ENCODE assay signal across 1 cellular context in the genomic region with DNA sequence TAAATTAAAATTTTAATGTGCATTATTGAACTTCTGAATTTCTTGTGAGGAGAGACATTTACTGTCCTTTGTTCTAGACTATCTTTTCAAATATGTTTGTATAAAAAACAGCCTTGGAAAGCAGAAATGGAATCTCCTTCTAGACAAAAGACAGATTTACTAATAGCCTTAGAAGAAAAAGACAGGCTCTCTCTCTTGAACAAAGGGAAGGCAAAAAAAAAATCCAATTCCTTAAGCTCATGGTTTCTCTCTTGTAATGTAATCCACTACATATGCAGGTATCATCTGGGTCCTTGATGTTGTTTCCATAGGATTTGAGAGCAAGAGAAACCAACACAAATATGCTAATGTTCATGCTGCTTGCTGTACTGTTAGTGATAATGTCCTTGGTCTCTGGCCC.
TF ChIP-seq lines count a peak whose summit lies in the region.

No MANE protein-coding gene starts in this region.

TF ChIP-seq in GM23338, 12 proteins besides CTCF, POLR2A, EP300 and RAD21 (continued from another document):
- TF ChIP-seq, protein P1, sequence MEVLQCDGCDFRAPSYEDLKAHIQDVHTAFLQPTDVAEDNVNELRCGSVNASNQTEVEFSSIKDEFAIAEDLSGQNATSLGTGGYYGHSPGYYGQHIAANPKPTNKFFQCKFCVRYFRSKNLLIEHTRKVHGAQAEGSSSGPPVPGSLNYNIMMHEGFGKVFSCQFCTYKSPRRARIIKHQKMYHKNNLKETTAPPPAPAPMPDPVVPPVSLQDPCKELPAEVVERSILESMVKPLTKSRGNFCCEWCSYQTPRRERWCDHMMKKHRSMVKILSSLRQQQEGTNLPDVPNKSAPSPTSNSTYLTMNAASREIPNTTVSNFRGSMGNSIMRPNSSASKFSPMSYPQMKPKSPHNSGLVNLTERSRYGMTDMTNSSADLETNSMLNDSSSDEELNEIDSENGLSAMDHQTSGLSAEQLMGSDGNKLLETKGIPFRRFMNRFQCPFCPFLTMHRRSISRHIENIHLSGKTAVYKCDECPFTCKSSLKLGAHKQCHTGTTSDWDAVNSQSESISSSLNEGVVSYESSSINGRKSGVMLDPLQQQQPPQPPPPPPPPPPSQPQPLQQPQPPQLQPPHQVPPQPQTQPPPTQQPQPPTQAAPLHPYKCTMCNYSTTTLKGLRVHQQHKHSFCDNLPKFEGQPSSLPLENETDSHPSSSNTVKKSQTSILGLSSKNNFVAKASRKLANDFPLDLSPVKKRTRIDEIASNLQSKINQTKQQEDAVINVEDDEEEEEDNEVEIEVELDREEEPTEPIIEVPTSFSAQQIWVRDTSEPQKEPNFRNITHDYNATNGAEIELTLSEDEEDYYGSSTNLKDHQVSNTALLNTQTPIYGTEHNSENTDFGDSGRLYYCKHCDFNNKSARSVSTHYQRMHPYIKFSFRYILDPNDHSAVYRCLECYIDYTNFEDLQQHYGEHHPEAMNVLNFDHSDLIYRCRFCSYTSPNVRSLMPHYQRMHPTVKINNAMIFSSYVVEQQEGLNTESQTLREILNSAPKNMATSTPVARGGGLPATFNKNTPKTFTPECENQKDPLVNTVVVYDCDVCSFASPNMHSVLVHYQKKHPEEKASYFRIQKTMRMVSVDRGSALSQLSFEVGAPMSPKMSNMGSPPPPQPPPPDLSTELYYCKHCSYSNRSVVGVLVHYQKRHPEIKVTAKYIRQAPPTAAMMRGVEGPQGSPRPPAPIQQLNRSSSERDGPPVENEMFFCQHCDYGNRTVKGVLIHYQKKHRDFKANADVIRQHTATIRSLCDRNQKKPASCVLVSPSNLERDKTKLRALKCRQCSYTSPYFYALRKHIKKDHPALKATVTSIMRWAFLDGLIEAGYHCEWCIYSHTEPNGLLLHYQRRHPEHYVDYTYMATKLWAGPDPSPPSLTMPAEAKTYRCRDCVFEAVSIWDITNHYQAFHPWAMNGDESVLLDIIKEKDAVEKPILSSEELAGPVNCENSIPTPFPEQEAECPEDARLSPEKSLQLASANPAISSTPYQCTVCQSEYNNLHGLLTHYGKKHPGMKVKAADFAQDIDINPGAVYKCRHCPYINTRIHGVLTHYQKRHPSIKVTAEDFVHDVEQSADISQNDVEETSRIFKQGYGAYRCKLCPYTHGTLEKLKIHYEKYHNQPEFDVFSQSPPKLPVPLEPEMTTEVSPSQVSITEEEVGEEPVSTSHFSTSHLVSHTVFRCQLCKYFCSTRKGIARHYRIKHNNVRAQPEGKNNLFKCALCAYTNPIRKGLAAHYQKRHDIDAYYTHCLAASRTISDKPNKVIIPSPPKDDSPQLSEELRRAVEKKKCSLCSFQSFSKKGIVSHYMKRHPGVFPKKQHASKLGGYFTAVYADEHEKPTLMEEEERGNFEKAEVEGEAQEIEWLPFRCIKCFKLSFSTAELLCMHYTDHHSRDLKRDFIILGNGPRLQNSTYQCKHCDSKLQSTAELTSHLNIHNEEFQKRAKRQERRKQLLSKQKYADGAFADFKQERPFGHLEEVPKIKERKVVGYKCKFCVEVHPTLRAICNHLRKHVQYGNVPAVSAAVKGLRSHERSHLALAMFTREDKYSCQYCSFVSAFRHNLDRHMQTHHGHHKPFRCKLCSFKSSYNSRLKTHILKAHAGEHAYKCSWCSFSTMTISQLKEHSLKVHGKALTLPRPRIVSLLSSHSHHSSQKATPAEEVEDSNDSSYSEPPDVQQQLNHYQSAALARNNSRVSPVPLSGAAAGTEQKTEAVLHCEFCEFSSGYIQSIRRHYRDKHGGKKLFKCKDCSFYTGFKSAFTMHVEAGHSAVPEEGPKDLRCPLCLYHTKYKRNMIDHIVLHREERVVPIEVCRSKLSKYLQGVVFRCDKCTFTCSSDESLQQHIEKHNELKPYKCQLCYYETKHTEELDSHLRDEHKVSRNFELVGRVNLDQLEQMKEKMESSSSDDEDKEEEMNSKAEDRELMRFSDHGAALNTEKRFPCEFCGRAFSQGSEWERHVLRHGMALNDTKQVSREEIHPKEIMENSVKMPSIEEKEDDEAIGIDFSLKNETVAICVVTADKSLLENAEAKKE (CRISPR knock-in tag; IDR thresholded peaks at IDR 0.05): no peak
- TF ChIP-seq STAT1 (IDR thresholded peaks at IDR 0.05; ENCODE audit: unreplicated experiment) (no peak), EZH2 (IDR thresholded peaks at IDR 0.05; ENCODE audit: low read depth, unreplicated experiment) (no peak), ZNF114 (CRISPR knock-in tag; IDR thresholded peaks at IDR 0.05) (no peak)
- TF ChIP-seq, protein P2, sequence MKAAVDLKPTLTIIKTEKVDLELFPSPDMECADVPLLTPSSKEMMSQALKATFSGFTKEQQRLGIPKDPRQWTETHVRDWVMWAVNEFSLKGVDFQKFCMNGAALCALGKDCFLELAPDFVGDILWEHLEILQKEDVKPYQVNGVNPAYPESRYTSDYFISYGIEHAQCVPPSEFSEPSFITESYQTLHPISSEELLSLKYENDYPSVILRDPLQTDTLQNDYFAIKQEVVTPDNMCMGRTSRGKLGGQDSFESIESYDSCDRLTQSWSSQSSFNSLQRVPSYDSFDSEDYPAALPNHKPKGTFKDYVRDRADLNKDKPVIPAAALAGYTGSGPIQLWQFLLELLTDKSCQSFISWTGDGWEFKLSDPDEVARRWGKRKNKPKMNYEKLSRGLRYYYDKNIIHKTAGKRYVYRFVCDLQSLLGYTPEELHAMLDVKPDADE (IDR thresholded peaks at IDR 0.05): no peak
